ENCODE assay signal across 8 cellular contexts in the genomic region with DNA sequence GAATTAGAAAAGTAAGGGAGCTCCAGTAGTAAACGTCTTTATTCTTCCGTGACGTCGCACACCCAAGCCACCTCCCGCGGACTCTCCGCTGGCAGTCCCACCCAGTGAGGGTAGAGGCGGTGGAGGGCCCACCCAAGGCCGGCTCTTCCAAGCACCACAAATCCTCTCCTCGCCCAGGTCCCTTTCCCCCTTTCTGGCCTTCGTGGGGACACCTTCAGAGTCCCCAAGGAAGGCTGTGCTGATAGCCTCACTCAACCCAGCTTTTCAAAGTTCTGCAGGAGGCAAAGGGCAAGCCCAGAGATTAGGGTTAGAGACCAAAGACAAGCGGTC. TPM values are rescaled to one million over a fixed set of nuclear protein-coding genes. Genes with fewer than 3 reads are reported as not detected.
DNase-seq lines count a peak whose midpoint lies in the region; ATAC-seq and TF ChIP-seq lines count a peak whose summit lies in the region.

No MANE protein-coding gene starts in this region.

- peak overlapping the region; percentile 86 for H3K27ac ChIP-seq in CD4-positive, CD25-positive, alpha-beta regulatory T cell (ENCODE audit: insufficient read depth, low read length, poor library complexity, severe bottlenecking)
- peak overlapping the region; percentile 84 for H3K27ac ChIP-seq in GM23338 (ENCODE audit: low read depth)
- peak overlapping the region; percentile 43 for H3K27ac ChIP-seq in OCI-LY3 (ENCODE audit: low read length)
- H3K27ac ChIP-seq in epithelial cell of prostate = peak overlapping the region; percentile 87
- H3K27ac ChIP-seq in neutrophil = peak overlapping the region; percentile 92

- H3K27me3 Mint-ChIP-seq in CD4-positive, CD25-positive, alpha-beta regulatory T cell = no peaks in the 10 kb centered on the region
- peaks cover 12% of the 10 kb centered on the region for H3K27me3 Mint-ChIP-seq in GM23338 (ENCODE audit: insufficient read depth, low read depth, poor library complexity)

- no peaks in the 10 kb centered on the region for H3K27me3 ChIP-seq in CD4-positive, CD25-positive, alpha-beta regulatory T cell (ENCODE audit: control insufficient read depth, insufficient read depth, low read length)
- H3K27me3 ChIP-seq in GM23338 (ENCODE audit: insufficient read depth) (no peaks in the 10 kb centered on the region), OCI-LY3 (ENCODE audit: low read depth, low read length) (no peaks in the 10 kb centered on the region), neutrophil (no peaks in the 10 kb centered on the region)

- H3K9me3 ChIP-seq in CD4-positive, CD25-positive, alpha-beta regulatory T cell (ENCODE audit: control insufficient read depth in 2 of 2, low read length in 2 of 2) = no peaks in the 10 kb centered on the region
- H3K9me3 ChIP-seq in OCI-LY3 (ENCODE audit: insufficient read depth, low read length) (no peaks in the 10 kb centered on the region), neutrophil (no peaks in the 10 kb centered on the region)

- peak overlapping the region; percentile 90 for H3K4me3 ChIP-seq in CD4-positive, CD25-positive, alpha-beta regulatory T cell (ENCODE audit: low read depth, low read length)
- H3K4me3 ChIP-seq in GM23338 (peak overlapping the region; percentile 91), OCI-LY3 (ENCODE audit: low read length) (peak overlapping the region; percentile 97), neutrophil (ENCODE audit: low read depth in 1 of 2, low read length in 1 of 2) (peak overlapping the region; percentile 82)

- peak; percentile 26 to 33 for ATAC-seq in CD4-positive, CD25-positive, alpha-beta regulatory T cell (ENCODE audit: low read depth in 2 of 2)
- ATAC-seq in GM23338 = peak; percentile 61

- H4K20me1 ChIP-seq in GM23338 (replicated peaks; ENCODE audit: insufficient read depth) (peaks cover 6% of the 10 kb centered on the region; the same call in 1 of the 2 replicates), OCI-LY3 (ENCODE audit: insufficient read depth, low read length) (no peaks in the 10 kb centered on the region)

- TF ChIP-seq CTCF in GM23338 (conservative IDR thresholded peaks at IDR 0.05; ENCODE audit: low read depth in 2 of 2) (no peak), OCI-LY3 (IDR thresholded peaks at IDR 0.05; ENCODE audit: low read depth, low read length) (no peak), neutrophil (IDR thresholded peaks at IDR 0.05) (no peak)

- no peak for DNase-seq in CD4-positive, CD25-positive, alpha-beta regulatory T cell
- DNase-seq in GM23338 (ENCODE audit: low spot score) (no peak), epithelial cell of prostate (ENCODE audit: low read depth, low spot score) (no peak), Ammon's horn (ENCODE audit: low spot score) (no peak), NCI-H1436 (lab: John Stamatoyannopoulos, UW) (no peak)
- DNase-seq in activated effector memory CD4-positive, alpha-beta T cell treated with anti-CD3 and anti-CD28 coated beads, Interleukin-2, amount 50 U/mL, for 16 hours = no peak

- peak overlapping the region; percentile 90 to 97 (median 95) for H3K27ac Mint-ChIP-seq in CD4-positive, CD25-positive, alpha-beta regulatory T cell
- H3K27ac Mint-ChIP-seq in GM23338 = peak overlapping the region; percentile 92

- peaks cover 26% of the 10 kb centered on the region for H3K36me3 Mint-ChIP-seq in CD4-positive, CD25-positive, alpha-beta regulatory T cell
- H3K36me3 Mint-ChIP-seq in GM23338 (ENCODE audit: low read depth) = peaks cover 56% of the 10 kb centered on the region

- peak overlapping the region; percentile 79 for H3K9ac ChIP-seq in OCI-LY3 (ENCODE audit: low read length)

- peaks cover 26% of the 10 kb centered on the region for H3F3A ChIP-seq in GM23338 (replicated peaks; ENCODE audit: low read depth)

- H3K79me2 ChIP-seq in GM23338 (replicated peaks; ENCODE audit: insufficient read depth) (peaks cover 10% of the 10 kb centered on the region), OCI-LY3 (ENCODE audit: low read length) (peaks cover 18% of the 10 kb centered on the region)

- no peaks in the 10 kb centered on the region for H3K9me3 Mint-ChIP-seq in CD4-positive, CD25-positive, alpha-beta regulatory T cell
- H3K9me3 Mint-ChIP-seq in GM23338 = no peaks in the 10 kb centered on the region

- H3K4me3 Mint-ChIP-seq in CD4-positive, CD25-positive, alpha-beta regulatory T cell = peak overlapping the region; percentile 94 to 99 (median 97)
- peak overlapping the region; percentile 92 for H3K4me3 Mint-ChIP-seq in GM23338

- H3K9me2 ChIP-seq in GM23338 (ENCODE audit: insufficient read depth) = no peaks in the 10 kb centered on the region

- peaks cover 20% of the 10 kb centered on the region for H3K4me1 ChIP-seq in CD4-positive, CD25-positive, alpha-beta regulatory T cell (ENCODE audit: control insufficient read depth, insufficient read depth, low read length, poor library complexity, severe bottlenecking)
- H3K4me1 ChIP-seq in GM23338 (ENCODE audit: insufficient read depth) (no peaks in the 10 kb centered on the region), OCI-LY3 (ENCODE audit: low read length) (peaks cover 9% of the 10 kb centered on the region), neutrophil (ENCODE audit: control insufficient read depth in 1 of 2, insufficient read depth in 1 of 2, low read depth in 1 of 2, low read length in 1 of 2) (peaks cover 16 to 18% of the 10 kb centered on the region in 2 experiments)

- peaks cover 51% of the 10 kb centered on the region for H3K36me3 ChIP-seq in CD4-positive, CD25-positive, alpha-beta regulatory T cell (ENCODE audit: control insufficient read depth, insufficient read depth, low read length)
- peaks cover 28% of the 10 kb centered on the region for H3K36me3 ChIP-seq in GM23338 (ENCODE audit: insufficient read depth)
- peaks cover 10% of the 10 kb centered on the region for H3K36me3 ChIP-seq in OCI-LY3 (replicated peaks; ENCODE audit: low read depth, low read length)
- peaks cover 67% of the 10 kb centered on the region for H3K36me3 ChIP-seq in neutrophil

- H3K4me1 Mint-ChIP-seq in CD4-positive, CD25-positive, alpha-beta regulatory T cell = peaks cover 9 to 40% (median 16%) of the 10 kb centered on the region in 4 donors
- H3K4me1 Mint-ChIP-seq in GM23338 = peaks cover 5% of the 10 kb centered on the region; the same call in 2 of the 3 replicates

- peak overlapping the region; percentile 95; the same call in 1 of the 2 replicates for H2AFZ ChIP-seq in GM23338
- peak overlapping the region; percentile 84 for H2AFZ ChIP-seq in OCI-LY3 (ENCODE audit: low read depth, low read length)

- H3K4me2 ChIP-seq in GM23338 (peak overlapping the region; percentile 94), OCI-LY3 (ENCODE audit: low read length) (peak overlapping the region; percentile 73)

TF ChIP-seq in GM23338, 12 proteins besides CTCF, POLR2A, EP300 and RAD21 (continues in another document):
- no peak for TF ChIP-seq EZH2 (IDR thresholded peaks at IDR 0.05; ENCODE audit: low read depth, unreplicated experiment)
- TF ChIP-seq, protein P1, sequence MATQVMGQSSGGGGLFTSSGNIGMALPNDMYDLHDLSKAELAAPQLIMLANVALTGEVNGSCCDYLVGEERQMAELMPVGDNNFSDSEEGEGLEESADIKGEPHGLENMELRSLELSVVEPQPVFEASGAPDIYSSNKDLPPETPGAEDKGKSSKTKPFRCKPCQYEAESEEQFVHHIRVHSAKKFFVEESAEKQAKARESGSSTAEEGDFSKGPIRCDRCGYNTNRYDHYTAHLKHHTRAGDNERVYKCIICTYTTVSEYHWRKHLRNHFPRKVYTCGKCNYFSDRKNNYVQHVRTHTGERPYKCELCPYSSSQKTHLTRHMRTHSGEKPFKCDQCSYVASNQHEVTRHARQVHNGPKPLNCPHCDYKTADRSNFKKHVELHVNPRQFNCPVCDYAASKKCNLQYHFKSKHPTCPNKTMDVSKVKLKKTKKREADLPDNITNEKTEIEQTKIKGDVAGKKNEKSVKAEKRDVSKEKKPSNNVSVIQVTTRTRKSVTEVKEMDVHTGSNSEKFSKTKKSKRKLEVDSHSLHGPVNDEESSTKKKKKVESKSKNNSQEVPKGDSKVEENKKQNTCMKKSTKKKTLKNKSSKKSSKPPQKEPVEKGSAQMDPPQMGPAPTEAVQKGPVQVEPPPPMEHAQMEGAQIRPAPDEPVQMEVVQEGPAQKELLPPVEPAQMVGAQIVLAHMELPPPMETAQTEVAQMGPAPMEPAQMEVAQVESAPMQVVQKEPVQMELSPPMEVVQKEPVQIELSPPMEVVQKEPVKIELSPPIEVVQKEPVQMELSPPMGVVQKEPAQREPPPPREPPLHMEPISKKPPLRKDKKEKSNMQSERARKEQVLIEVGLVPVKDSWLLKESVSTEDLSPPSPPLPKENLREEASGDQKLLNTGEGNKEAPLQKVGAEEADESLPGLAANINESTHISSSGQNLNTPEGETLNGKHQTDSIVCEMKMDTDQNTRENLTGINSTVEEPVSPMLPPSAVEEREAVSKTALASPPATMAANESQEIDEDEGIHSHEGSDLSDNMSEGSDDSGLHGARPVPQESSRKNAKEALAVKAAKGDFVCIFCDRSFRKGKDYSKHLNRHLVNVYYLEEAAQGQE (IDR thresholded peaks at IDR 0.05; ENCODE audit: unreplicated experiment) = no peak
- TF ChIP-seq ZNF114 (CRISPR knock-in tag; IDR thresholded peaks at IDR 0.05) = no peak
- TF ChIP-seq CREB1 (CRISPR knock-in tag; IDR thresholded peaks at IDR 0.05; ENCODE audit: low read depth) = no peak; the same call in 1 of the 2 replicates
- no peak for TF ChIP-seq POLR2AphosphoS5 (IDR thresholded peaks at IDR 0.05; ENCODE audit: low read depth)

RNA-seq across cellular contexts. Expression of a gene that starts 0.3 kb away (rescaled TPM):
- total RNA-seq in CD4-positive, CD25-positive, alpha-beta regulatory T cell = 45.5 TPM
- polyA plus RNA-seq in CD4-positive, CD25-positive, alpha-beta regulatory T cell = 10 to 100 TPM; 12.1 to 32.1 (median 20.5) TPM
- 10.1 and 13.8 TPM in 2 replicates for total RNA-seq in GM23338 (2014; rRNA removed; shearing (Covaris generic))
- 18.2 and 19.4 TPM in 2 replicates for polyA plus RNA-seq in GM23338 (2016; fragmentation: Nextera tagmentation; extraction: Ambion mirVana)

RNA-seq across cellular contexts. Expression of a gene that starts 9.8 kb away (rescaled TPM):
- 26.7 TPM for total RNA-seq in CD4-positive, CD25-positive, alpha-beta regulatory T cell
- 10 to 100 TPM; 14.0 to 19.0 (median 17.6) TPM for polyA plus RNA-seq in CD4-positive, CD25-positive, alpha-beta regulatory T cell
- total RNA-seq in GM23338 (2014; rRNA removed; shearing (Covaris generic)) = 10.5 and 15.6 TPM in 2 replicates
- polyA plus RNA-seq in GM23338 (2016; fragmentation: Nextera tagmentation; extraction: Ambion mirVana) = 9.8 and 13.0 TPM in 2 replicates

RNA-seq across cellular contexts. Expression of a gene that starts 23.3 kb away (rescaled TPM):
- total RNA-seq in CD4-positive, CD25-positive, alpha-beta regulatory T cell = not detected
- not detected for polyA plus RNA-seq in CD4-positive, CD25-positive, alpha-beta regulatory T cell
- total RNA-seq in GM23338 (2014; rRNA removed; shearing (Covaris generic)) = not detected in 2 replicates
- polyA plus RNA-seq in GM23338 (2016; fragmentation: Nextera tagmentation; extraction: Ambion mirVana) = 0.18 TPM in 1 of 2 replicates, not detected in the other

RNA-seq across cellular contexts. Expression of a gene that starts 27.5 kb away (rescaled TPM):
- total RNA-seq in CD4-positive, CD25-positive, alpha-beta regulatory T cell = 1.3 TPM
- not detected for polyA plus RNA-seq in CD4-positive, CD25-positive, alpha-beta regulatory T cell
- 2.6 and 4.1 TPM in 2 replicates for total RNA-seq in GM23338 (2014; rRNA removed; shearing (Covaris generic))
- polyA plus RNA-seq in GM23338 (2016; fragmentation: Nextera tagmentation; extraction: Ambion mirVana) = 1.8 and 3.6 TPM in 2 replicates

RNA-seq across cellular contexts. Expression of a gene that starts 31.1 kb away (rescaled TPM):
- 41.2 TPM for total RNA-seq in CD4-positive, CD25-positive, alpha-beta regulatory T cell
- 10 to 100 TPM; 75.0 to 93.4 (median 84.8) TPM for polyA plus RNA-seq in CD4-positive, CD25-positive, alpha-beta regulatory T cell
- total RNA-seq in GM23338 (2014; rRNA removed; shearing (Covaris generic)) = 84.3 and 96.2 TPM in 2 replicates
- 206 and 224 TPM in 2 replicates for polyA plus RNA-seq in GM23338 (2016; fragmentation: Nextera tagmentation; extraction: Ambion mirVana)
